In the genomic region with DNA sequence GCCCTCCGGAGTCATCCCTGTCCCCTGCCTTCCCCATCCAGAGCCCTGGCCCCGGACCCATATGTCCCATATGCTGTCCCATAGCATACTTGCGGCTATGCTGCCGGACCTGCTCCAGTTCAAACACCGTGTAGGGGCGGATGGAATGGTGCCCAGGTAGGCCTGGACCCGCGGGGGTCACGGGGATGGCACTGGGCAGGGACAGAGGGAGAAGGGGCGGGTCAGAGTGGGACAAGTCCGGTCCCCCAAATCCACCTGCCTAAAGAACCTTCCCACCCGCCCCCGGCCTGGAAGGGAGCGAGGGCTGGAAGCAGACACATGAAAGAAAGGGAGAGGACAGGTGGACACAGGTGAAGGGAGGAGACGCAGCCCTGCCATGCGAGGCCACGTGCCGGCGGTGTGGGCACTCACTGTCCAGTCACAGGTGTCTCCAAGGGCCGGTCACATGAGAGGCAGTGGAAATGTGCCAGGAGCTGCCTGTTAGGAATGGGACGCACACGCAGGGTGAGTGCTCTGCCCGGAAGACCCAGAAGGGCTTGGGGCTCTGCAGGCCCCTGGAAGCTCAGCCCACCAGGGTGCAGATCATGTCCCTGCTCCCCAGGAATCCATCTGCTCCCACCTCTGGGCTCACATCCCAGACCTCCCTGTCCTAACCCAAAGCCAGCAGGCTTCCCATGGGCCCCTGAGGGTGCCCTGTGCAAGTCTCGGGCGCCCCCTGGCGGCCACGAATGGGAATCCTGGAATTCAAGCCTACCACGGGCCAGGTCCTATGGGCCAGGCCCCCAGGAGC, we compare ENCODE assay signal across 8 cellular contexts.
DNase-seq lines count a peak whose midpoint lies in the region; ATAC-seq and TF ChIP-seq lines count a peak whose summit lies in the region.

No MANE protein-coding gene starts in this region.

- ATAC-seq in HG02798 (IDR thresholded peaks at IDR 0.05; ENCODE audit: poor library complexity, unreplicated experiment): peak; percentile 71
- peak; percentile 87 to 92 for ATAC-seq in activated CD4-positive, CD25-positive, alpha-beta regulatory T cell treated with anti-CD3 and anti-CD28 coated beads, Interleukin-2, amount 50 U/mL, for 24 hours
- ATAC-seq in HG03460 (IDR thresholded peaks at IDR 0.05; ENCODE audit: unreplicated experiment): no peak

- H3K4me3 ChIP-seq in cardiac fibroblast (replicated peaks in 1 of 2; ENCODE audit: low read depth in 2 of 2, low read length in 2 of 2): no peak overlapping the region

- TF ChIP-seq CTCF in cardiac fibroblast (IDR thresholded peaks at IDR 0.05; ENCODE audit: low read depth, low read length): peak; percentile 91

- DNase-seq in D341Med (ENCODE audit: low spot score): peak; percentile 98
- DNase-seq in NCI-H510A (lab: John Stamatoyannopoulos, UW): peak; percentile 54
- peak; percentile 79 to 84 for DNase-seq in cardiac fibroblast (ENCODE audit: low read depth in 2 of 2)
- peak; percentile 40 for DNase-seq in kidney glomerular epithelial cell (lab: John Stamatoyannopoulos, UW)
- peak; percentile 90 to 91 for DNase-seq in stimulated activated CD4-positive, alpha-beta T cell treated with anti-CD3 and anti-CD28 coated beads, Interleukin-2, amount 100 ng/mL, for 24 hours

Comparison
In these comparisons a context has a peak if more than half of its experiments do, and no peak if none do; other contexts are left out.
1. DNase-seq: peak in every context shown above with its lines; median percentile 98 in D341Med; 90 in stimulated activated CD4-positive, alpha-beta T cell treated with anti-CD3 and anti-CD28 coated beads, Interleukin-2, amount 100 ng/mL, for 24 hours; 82 in cardiac fibroblast; 54 in NCI-H510A; 40 in kidney glomerular epithelial cell.